11 cellular contexts compared by ENCODE assay signal in the genomic region with DNA sequence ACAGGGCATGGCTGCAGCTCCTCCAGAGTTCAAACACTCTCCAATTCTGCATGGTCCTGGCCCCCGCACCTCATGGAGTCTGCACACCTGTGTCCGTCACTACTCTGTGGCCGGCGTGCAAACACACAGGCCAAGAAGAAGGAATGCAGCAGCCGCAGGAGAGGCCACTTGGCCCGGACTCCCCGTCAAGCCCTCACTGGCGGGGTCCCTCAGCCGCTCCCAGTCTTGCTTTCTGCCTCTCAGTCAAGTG. TPM values are rescaled to one million over a fixed set of nuclear protein-coding genes. Genes with fewer than 3 reads are reported as not detected.
A peak's percentile ranks its signal among the peaks of the same experiment; 100 is the strongest.
DNase-seq lines count a peak whose midpoint lies in the region; ATAC-seq and TF ChIP-seq lines count a peak whose summit lies in the region.
"Had no signal": no experiment of that assay in that cellular context is flagged by ENCODE, and none has a peak within 500 bp of the region (broad histone marks: within the 10 kb centered on the region; RNA-seq: fewer than 3 reads in every experiment).

No MANE protein-coding gene starts in this region.

- WGBS in mesodermal cell (ENCODE audit: insufficient coverage in 2 of 2), 2 experiments = 67 to 74% methylated on average over 8 to 9 of the region's 9 CpGs

- ATAC-seq in HG02759 (IDR thresholded peaks at IDR 0.05; ENCODE audit: unreplicated experiment) = no peak

- H3K4me3 ChIP-seq in HUES6 (ENCODE audit: low read depth, low read length) (peak overlapping the region; percentile 14; the same call in 1 of the 2 replicates), choroid plexus epithelial cell (ENCODE audit: low read depth, low read length) (peak overlapping the region; percentile 34), mesodermal cell (ENCODE audit: extremely low read depth, insufficient read depth, low read length, poor library complexity, severe bottlenecking) (peak overlapping the region; percentile 18), subcutaneous abdominal adipose tissue (ENCODE audit: low read depth in 1 of 5, low read length in 5 of 5) (peak overlapping the region; percentile 37 to 62 (median 61))
- H3K4me3 ChIP-seq in effector memory CD4-positive, alpha-beta T cell (ENCODE audit: insufficient read depth, low read depth, low read length, poor library complexity, severe bottlenecking) = no peak overlapping the region

- TF ChIP-seq CTCF in choroid plexus epithelial cell (conservative IDR thresholded peaks at IDR 0.05; ENCODE audit: low read depth, low read length) = no peak

- H3K9me3 ChIP-seq in HUES6 (ENCODE audit: control insufficient read depth, insufficient read depth, low read depth, low read length) = no peaks in the 10 kb centered on the region
- no peaks in the 10 kb centered on the region for H3K9me3 ChIP-seq in mesodermal cell (ENCODE audit: control insufficient read depth, low read length)
- H3K9me3 ChIP-seq in subcutaneous abdominal adipose tissue (ENCODE audit: control insufficient read depth in 5 of 5, low read length in 5 of 5) = no peaks in the 10 kb centered on the region
- H3K9me3 ChIP-seq in effector memory CD4-positive, alpha-beta T cell (ENCODE audit: control insufficient read depth, low read length) = no peaks in the 10 kb centered on the region

- peaks cover 6% of the 10 kb centered on the region for H3K36me3 ChIP-seq in HUES6 (ENCODE audit: control insufficient read depth, insufficient read depth, low read length)
- peaks cover 4% of the 10 kb centered on the region for H3K36me3 ChIP-seq in mesodermal cell (ENCODE audit: control insufficient read depth, insufficient read depth, low read length)
- peaks cover 0 to 9% (median 9%) of the 10 kb centered on the region in 5 donors for H3K36me3 ChIP-seq in subcutaneous abdominal adipose tissue (ENCODE audit: control insufficient read depth in 5 of 5, insufficient read depth in 5 of 5, low read length in 5 of 5)
- H3K36me3 ChIP-seq in effector memory CD4-positive, alpha-beta T cell (ENCODE audit: control insufficient read depth, insufficient read depth, low read length) = peaks cover 22% of the 10 kb centered on the region

- DNase-seq in choroid plexus epithelial cell (ENCODE audit: low read depth) = no peak
- no peak for DNase-seq in effector memory CD4-positive, alpha-beta T cell
- DNase-seq in NCI-H82 (lab: John Stamatoyannopoulos, UW) = no peak
- DNase-seq in amniotic stem cell (lab: John Stamatoyannopoulos, UW) = no peak
- DNase-seq: activated CD8-positive, alpha-beta memory T cell treated with anti-CD3 and anti-CD28 coated beads for 24 hours; activated naive CD4-positive, alpha-beta T cell treated with anti-CD3 and anti-CD28 coated beads, Interleukin-2, amount 10 ng/mL, durations not matched to agents 7 days and 5 days; CD4-positive, CD25-positive, alpha-beta regulatory T cell had no signal

- H3K27ac ChIP-seq in HUES6 (ENCODE audit: low read depth, low read length) (no peak overlapping the region), mesodermal cell (ENCODE audit: low read depth, low read length, severe bottlenecking) (peak overlapping the region; percentile 64), subcutaneous abdominal adipose tissue (ENCODE audit: low read depth, low read length) (no peak overlapping the region)
- H3K27ac ChIP-seq in effector memory CD4-positive, alpha-beta T cell (ENCODE audit: insufficient read depth, low read length, poor library complexity, severe bottlenecking) = no peak overlapping the region

- H3K4me1 ChIP-seq in HUES6 (ENCODE audit: control insufficient read depth, insufficient read depth, low read length) = peaks cover 59% of the 10 kb centered on the region
- H3K4me1 ChIP-seq in mesodermal cell (ENCODE audit: control insufficient read depth, insufficient read depth, low read length, poor library complexity, severe bottlenecking) = peaks cover 34% of the 10 kb centered on the region
- H3K4me1 ChIP-seq in subcutaneous abdominal adipose tissue (ENCODE audit: control insufficient read depth in 5 of 5, insufficient read depth in 5 of 5, low read length in 5 of 5) = peaks cover 16 to 84% (median 66%) of the 10 kb centered on the region in 5 donors
- H3K4me1 ChIP-seq in effector memory CD4-positive, alpha-beta T cell (ENCODE audit: control insufficient read depth, insufficient read depth, low read length, poor library complexity, severe bottlenecking) = peaks cover 20% of the 10 kb centered on the region

- no peaks in the 10 kb centered on the region for H3K27me3 ChIP-seq in HUES6 (ENCODE audit: control insufficient read depth, insufficient read depth, low read length)
- no peaks in the 10 kb centered on the region for H3K27me3 ChIP-seq in subcutaneous abdominal adipose tissue (ENCODE audit: control insufficient read depth in 5 of 5, insufficient read depth in 4 of 5, low read length in 5 of 5)
- no peaks in the 10 kb centered on the region for H3K27me3 ChIP-seq in effector memory CD4-positive, alpha-beta T cell (replicated peaks; ENCODE audit: control insufficient read depth, insufficient read depth, low read length, poor library complexity, severe bottlenecking)

- H3K9ac ChIP-seq in HUES6 (ENCODE audit: low read length) (peak overlapping the region; percentile 20), subcutaneous abdominal adipose tissue (ENCODE audit: low read length in 5 of 5) (peak overlapping the region in 1 of 5 donors; percentile 64)

RNA-seq across cellular contexts. Expression of gene TNK2, which starts 16.3 kb away (rescaled TPM):
- 28.8 TPM for polyA plus RNA-seq in mesodermal cell (2013, experiment 1 of 2)
- 20.7 TPM for polyA plus RNA-seq in mesodermal cell (2013, experiment 2 of 2)
